In genomic region chr11:17992916-17993315, GRCh38 we compare ENCODE assay signal across 23 cellular contexts. TPM values are rescaled to one million over a fixed set of nuclear protein-coding genes. Genes with fewer than 3 reads are reported as not detected.
DNase-seq lines count a peak whose midpoint lies in the region; ATAC-seq and TF ChIP-seq lines count a peak whose summit lies in the region.
"Had no signal": no experiment of that assay in that cellular context is flagged by ENCODE, and none has a peak within 500 bp of the region (broad histone marks: within the 10 kb centered on the region; RNA-seq: fewer than 3 reads in every experiment).

No MANE protein-coding gene starts in this region.

- no peaks in the 10 kb centered on the region for H3K27me3 Mint-ChIP-seq in brain
- H3K27me3 Mint-ChIP-seq: activated naive CD4-positive, alpha-beta T cell treated with anti-CD3 and anti-CD28 coated beads, Interleukin-2, amount 10 ng/mL, durations not matched to agents 7 days and 5 days; activated T-cell treated with anti-CD3 and anti-CD28 coated beads, Interleukin-2, amount 50 U/mL, for 24 hours; T-helper 17 cell had no signal

- DNase-seq in COR-L47 (lab: John Stamatoyannopoulos, UW) = peak; percentile 17
- peak; percentile 50 for DNase-seq in NCI-H2029 treated with DMSO at 0.1 percent for 48 hours (lab: John Stamatoyannopoulos, UW)
- peak; percentile 16 for DNase-seq in medulla oblongata (ENCODE audit: extremely low spot score)
- no peak for DNase-seq in kidney glomerular epithelial cell (lab: John Stamatoyannopoulos, UW)
- no peak for DNase-seq in activated CD8-positive, alpha-beta memory T cell treated with anti-CD3 and anti-CD28 coated beads, Interleukin-2, amount 50 U/mL, for 4 hours
- DNase-seq: ACHN; activated CD4-positive, alpha-beta T cell treated with anti-CD3 and anti-CD28 coated beads, Interleukin-2, amount 50 U/mL, for 48 hours; activated naive CD4-positive, alpha-beta T cell treated with anti-CD3 and anti-CD28 coated beads, Interleukin-2, amount 10 ng/mL, durations not matched to agents 7 days and 5 days; activated T-cell treated with anti-CD3 and anti-CD28 coated beads, Interleukin-2, amount 50 U/mL, for 24 hours; cortex of kidney; foreskin melanocyte; GDM1; left colon; NCI-H748 treated with DMSO at 0.1 percent for 48 hours; stimulated activated CD4-positive, alpha-beta T cell treated with anti-CD3 and anti-CD28 coated beads, Interleukin-12 subunit alpha, Interleukin-12 subunit beta, amount 100 ng/mL, for 4 hours; T-helper 17 cell had no signal

- peaks cover 40% of the 10 kb centered on the region for H3K36me3 Mint-ChIP-seq in brain

- TF ChIP-seq CTCF in brain (conservative IDR thresholded peaks at IDR 0.05) = no peak

- ATAC-seq in GM18519 (IDR thresholded peaks at IDR 0.05; ENCODE audit: low FRiP score, unreplicated experiment) (no peak), GM19397 (IDR thresholded peaks at IDR 0.05; ENCODE audit: unreplicated experiment) (no peak)
- ATAC-seq: HCT116, K562, left colon, T-helper 17 cell had no signal

- H3K4me1 Mint-ChIP-seq in brain = peaks cover 4% of the 10 kb centered on the region
- H3K4me1 Mint-ChIP-seq: activated naive CD4-positive, alpha-beta T cell treated with anti-CD3 and anti-CD28 coated beads, Interleukin-2, amount 10 ng/mL, durations not matched to agents 7 days and 5 days; CD14-positive monocyte; neural crest cell had no signal

- no peak overlapping the region for H3K4me3 Mint-ChIP-seq in brain
- H3K4me3 Mint-ChIP-seq: activated naive CD4-positive, alpha-beta T cell treated with anti-CD3 and anti-CD28 coated beads, Interleukin-2, amount 10 ng/mL, durations not matched to agents 7 days and 5 days; activated T-cell treated with anti-CD3 and anti-CD28 coated beads, Interleukin-2, amount 50 U/mL, for 24 hours; CD14-positive monocyte; neural crest cell; T-helper 17 cell had no signal

- no peaks in the 10 kb centered on the region for H3K9me3 Mint-ChIP-seq in brain
- H3K9me3 Mint-ChIP-seq: activated naive CD4-positive, alpha-beta T cell treated with anti-CD3 and anti-CD28 coated beads, Interleukin-2, amount 10 ng/mL, durations not matched to agents 7 days and 5 days; activated T-cell treated with anti-CD3 and anti-CD28 coated beads, Interleukin-2, amount 50 U/mL, for 24 hours; CD14-positive monocyte; neural crest cell had no signal

- peak overlapping the region in 3 of 5 experiments; percentile 26 to 51 (median 37) for H3K27ac Mint-ChIP-seq in brain
- H3K27ac Mint-ChIP-seq: activated naive CD4-positive, alpha-beta T cell treated with anti-CD3 and anti-CD28 coated beads, Interleukin-2, amount 10 ng/mL, durations not matched to agents 7 days and 5 days; activated T-cell treated with anti-CD3 and anti-CD28 coated beads, Interleukin-2, amount 50 U/mL, for 24 hours had no signal

RNA-seq across cellular contexts. Expression of gene SERGEF, which starts 19.9 kb away (rescaled TPM):
- polyA plus RNA-seq in brain (ENCODE audit: insufficient read depth, low read depth, low replicate concordance) = 92.1 TPM

RNA-seq across cellular contexts. Expression of gene TPH1, which starts 53.2 kb away (rescaled TPM):
- polyA plus RNA-seq in brain (ENCODE audit: insufficient read depth, low read depth, low replicate concordance) = not detected
- polyA plus RNA-seq: CD14-positive monocyte had no signal

Comparison
In these comparisons a context has a peak if more than half of its experiments do, and no peak if none do; other contexts are left out.
1. DNase-seq: peak in COR-L47 (single experiment), NCI-H2029 treated with DMSO at 0.1 percent for 48 hours (single experiment) and medulla oblongata (single experiment); none in kidney glomerular epithelial cell (single experiment) and activated CD8-positive, alpha-beta memory T cell treated with anti-CD3 and anti-CD28 coated beads, Interleukin-2, amount 50 U/mL, for 4 hours (single experiment).